20 cellular contexts compared by ENCODE assay signal in the genomic region with DNA sequence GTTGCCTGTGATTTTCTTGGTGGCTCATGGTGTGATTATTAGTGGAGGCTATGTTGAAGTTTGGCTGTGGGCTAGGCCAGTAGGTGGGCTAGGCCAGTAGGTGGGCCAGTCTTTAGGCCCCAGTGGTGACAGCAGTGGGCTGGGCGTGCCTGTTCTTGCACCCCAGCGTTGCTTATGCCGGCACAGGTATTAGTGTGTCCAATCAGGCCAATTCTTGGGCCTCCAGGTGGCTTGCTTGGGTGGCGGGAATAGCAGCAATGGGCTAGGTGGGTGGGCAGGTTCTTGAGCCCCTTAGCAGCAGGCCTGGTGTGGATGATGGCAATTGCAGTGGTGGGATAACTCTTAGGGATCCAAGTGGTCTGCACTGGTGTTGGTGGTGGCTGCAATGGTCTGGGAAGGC. TPM values are rescaled to one million over a fixed set of nuclear protein-coding genes. Genes with fewer than 3 reads are reported as not detected.
DNase-seq lines count a peak whose midpoint lies in the region; ATAC-seq and TF ChIP-seq lines count a peak whose summit lies in the region.
"Had no signal": no experiment of that assay in that cellular context is flagged by ENCODE, and none has a peak within 500 bp of the region (broad histone marks: within the 10 kb centered on the region; RNA-seq: fewer than 3 reads in every experiment).

No MANE protein-coding gene starts in this region.

- peaks cover 2% of the 10 kb centered on the region for H3K4me1 Mint-ChIP-seq in activated naive CD8-positive, alpha-beta T cell treated with anti-CD3 and anti-CD28 coated beads, Interleukin-2, amount 10 ng/mL, durations not matched to agents 7 days and 5 days
- peaks cover 10% of the 10 kb centered on the region for H3K4me1 Mint-ChIP-seq in activated naive CD8-positive, alpha-beta T cell treated with anti-CD3 and anti-CD28 coated beads for 36 hours
- H3K4me1 Mint-ChIP-seq in neural progenitor cell, result peaks cover 14% of the 10 kb centered on the region

- peaks cover 8% of the 10 kb centered on the region for H3K36me3 Mint-ChIP-seq in activated naive CD8-positive, alpha-beta T cell treated with anti-CD3 and anti-CD28 coated beads, Interleukin-2, amount 10 ng/mL, durations not matched to agents 7 days and 5 days
- H3K36me3 Mint-ChIP-seq in activated naive CD8-positive, alpha-beta T cell treated with anti-CD3 and anti-CD28 coated beads for 36 hours, result peaks cover 6% of the 10 kb centered on the region
- peaks cover 7% of the 10 kb centered on the region for H3K36me3 Mint-ChIP-seq in neural progenitor cell
- H3K36me3 Mint-ChIP-seq: CD8-positive, alpha-beta T cell had no signal

- no peak overlapping the region for H3K4me2 ChIP-seq in neural progenitor cell
- H3K4me2 ChIP-seq: A549; BLaER1 treated with 17β-estradiol and CSF1 and Interleukin-3, amounts not matched to agents 10 nM and 100 nM had no signal

- H3K27ac ChIP-seq in esophagus muscularis mucosa (replicated peaks in 1 of 4) (no peak overlapping the region), neural progenitor cell (no peak overlapping the region)
- H3K27ac ChIP-seq: 22Rv1; A549; BLaER1 treated with 17β-estradiol and CSF1 and Interleukin-3, amounts not matched to agents 10 nM and 100 nM; C4-2B had no signal

- H3K9me3 ChIP-seq in esophagus muscularis mucosa (peaks cover 0 to 22% (median 16%) of the 10 kb centered on the region in 4 donors), neural progenitor cell (ENCODE audit: low read depth) (peaks cover 9% of the 10 kb centered on the region)
- H3K9me3 ChIP-seq: A549, Caco-2 had no signal

- no peaks in the 10 kb centered on the region for H3K79me2 ChIP-seq in neural progenitor cell (ENCODE audit: low read depth)

- no peaks in the 10 kb centered on the region for H3K4me1 ChIP-seq in esophagus muscularis mucosa
- no peaks in the 10 kb centered on the region for H3K4me1 ChIP-seq in neural progenitor cell
- H3K4me1 ChIP-seq: A549; BLaER1 treated with 17β-estradiol and CSF1 and Interleukin-3, amounts not matched to agents 10 nM and 100 nM; Caco-2 had no signal

- TF ChIP-seq EP300 in esophagus muscularis mucosa (IDR thresholded peaks at IDR 0.05), result no peak

- intact Hi-C loops in esophagus muscularis mucosa (cut with DNase I), result no loop called here

- no peak for ATAC-seq in activated naive CD8-positive, alpha-beta T cell treated with anti-CD3 and anti-CD28 coated beads, Interleukin-2, amount 10 ng/mL, durations not matched to agents 7 days and 5 days (ENCODE audit: low read depth)
- ATAC-seq in GM21447 (IDR thresholded peaks at IDR 0.05; ENCODE audit: unreplicated experiment), result no peak
- no peak for ATAC-seq in esophagus mucosa
- ATAC-seq: A549; CD8-positive, alpha-beta T cell had no signal

- H3K9ac ChIP-seq in neural progenitor cell, result no peak overlapping the region
- H3K9ac ChIP-seq: BLaER1 treated with 17β-estradiol and CSF1 and Interleukin-3, amounts not matched to agents 10 nM and 100 nM had no signal

- H3K4me3 ChIP-seq in esophagus muscularis mucosa (no peak overlapping the region), neural progenitor cell (no peak overlapping the region)
- H3K4me3 ChIP-seq: A549; BLaER1 treated with 17β-estradiol and CSF1 and Interleukin-3, amounts not matched to agents 10 nM and 100 nM had no signal

- no peak for TF ChIP-seq POLR2A in esophagus muscularis mucosa (IDR thresholded peaks at IDR 0.05; ENCODE audit: low read depth)

- no peak for DNase-seq in activated naive CD8-positive, alpha-beta T cell treated with anti-CD3 and anti-CD28 coated beads, Interleukin-2, amount 10 ng/mL, durations not matched to agents 7 days and 5 days
- DNase-seq in activated naive CD8-positive, alpha-beta T cell treated with anti-CD3 and anti-CD28 coated beads for 36 hours, result no peak
- peak; percentile 68 for DNase-seq in esophagus muscularis mucosa (ENCODE audit: extremely low spot score)
- DNase-seq in neural progenitor cell (ENCODE audit: low spot score), result no peak
- no peak for DNase-seq in NCI-H446 (lab: John Stamatoyannopoulos, UW)
- DNase-seq: AML-193; Caco-2; Calu3; CD4-positive, alpha-beta T cell; CD8-positive, alpha-beta T cell; DMS79 treated with DMSO at 0.1 percent for 48 hours; GF-D8 had no signal

- H3K27me3 Mint-ChIP-seq in activated naive CD8-positive, alpha-beta T cell treated with anti-CD3 and anti-CD28 coated beads, Interleukin-2, amount 10 ng/mL, durations not matched to agents 7 days and 5 days, result peaks cover 7% of the 10 kb centered on the region
- H3K27me3 Mint-ChIP-seq in activated naive CD8-positive, alpha-beta T cell treated with anti-CD3 and anti-CD28 coated beads for 36 hours, result no peaks in the 10 kb centered on the region
- no peaks in the 10 kb centered on the region for H3K27me3 Mint-ChIP-seq in neural progenitor cell (ENCODE audit: insufficient read depth, low read depth)
- H3K27me3 Mint-ChIP-seq: CD4-positive, alpha-beta T cell had no signal

- 88% methylated on average over 4 of the region's 4 CpGs for WGBS in esophagus muscularis mucosa

- H3K4me3 Mint-ChIP-seq in activated naive CD8-positive, alpha-beta T cell treated with anti-CD3 and anti-CD28 coated beads, Interleukin-2, amount 10 ng/mL, durations not matched to agents 7 days and 5 days, result no peak overlapping the region
- H3K4me3 Mint-ChIP-seq in activated naive CD8-positive, alpha-beta T cell treated with anti-CD3 and anti-CD28 coated beads for 36 hours, result no peak overlapping the region
- H3K4me3 Mint-ChIP-seq in neural progenitor cell, result no peak overlapping the region
- H3K4me3 Mint-ChIP-seq: B cell; CD4-positive, alpha-beta T cell; CD8-positive, alpha-beta T cell had no signal

- H4K20me1 ChIP-seq in neural progenitor cell (ENCODE audit: low read depth), result no peaks in the 10 kb centered on the region
- H4K20me1 ChIP-seq: BLaER1 treated with 17β-estradiol and CSF1 and Interleukin-3, amounts not matched to agents 10 nM and 100 nM had no signal

- H3K27me3 ChIP-seq in esophagus muscularis mucosa (peaks cover 0 to 11% (median 0%) of the 10 kb centered on the region in 4 donors), neural progenitor cell (no peaks in the 10 kb centered on the region)
- H3K27me3 ChIP-seq: BLaER1 treated with 17β-estradiol and CSF1 and Interleukin-3, amounts not matched to agents 10 nM and 100 nM had no signal

- H3K36me3 ChIP-seq in esophagus muscularis mucosa (no peaks in the 10 kb centered on the region), neural progenitor cell (peaks cover 9% of the 10 kb centered on the region)
- H3K36me3 ChIP-seq: BLaER1 treated with 17β-estradiol and CSF1 and Interleukin-3, amounts not matched to agents 10 nM and 100 nM had no signal

- H3K9me3 Mint-ChIP-seq in activated naive CD8-positive, alpha-beta T cell treated with anti-CD3 and anti-CD28 coated beads, Interleukin-2, amount 10 ng/mL, durations not matched to agents 7 days and 5 days, result peaks cover 19% of the 10 kb centered on the region
- peaks cover 9% of the 10 kb centered on the region for H3K9me3 Mint-ChIP-seq in activated naive CD8-positive, alpha-beta T cell treated with anti-CD3 and anti-CD28 coated beads for 36 hours
- H3K9me3 Mint-ChIP-seq in neural progenitor cell, result peaks cover 39% of the 10 kb centered on the region

- TF ChIP-seq CTCF in esophagus muscularis mucosa (IDR thresholded peaks at IDR 0.05) (no peak), neural progenitor cell (IDR thresholded peaks at IDR 0.05) (no peak)

- H3K27ac Mint-ChIP-seq in activated naive CD8-positive, alpha-beta T cell treated with anti-CD3 and anti-CD28 coated beads, Interleukin-2, amount 10 ng/mL, durations not matched to agents 7 days and 5 days, result peak overlapping the region; percentile 20
- no peak overlapping the region for H3K27ac Mint-ChIP-seq in activated naive CD8-positive, alpha-beta T cell treated with anti-CD3 and anti-CD28 coated beads for 36 hours
- H3K27ac Mint-ChIP-seq in neural progenitor cell, result peak overlapping the region; percentile 11
- H3K27ac Mint-ChIP-seq: CD4-positive, alpha-beta T cell; CD8-positive, alpha-beta T cell had no signal

- H3F3A ChIP-seq in neural progenitor cell (ENCODE audit: low read depth), result no peaks in the 10 kb centered on the region

- no peak overlapping the region for H2AFZ ChIP-seq in neural progenitor cell (replicated peaks)

- POLR2A ChIA-PET in activated naive CD8-positive, alpha-beta T cell treated with anti-CD3 and anti-CD28 coated beads, Interleukin-2, amount 10 ng/mL, durations not matched to agents 7 days and 5 days (lab: Charles Lee), result no interaction called here

RNA-seq across cellular contexts. Expression of a gene that starts 22.9 kb away (rescaled TPM):
- not detected for total RNA-seq in activated naive CD8-positive, alpha-beta T cell treated with anti-CD3 and anti-CD28 coated beads, Interleukin-2, amount 10 ng/mL, durations not matched to agents 7 days and 5 days
- total RNA-seq in activated naive CD8-positive, alpha-beta T cell treated with anti-CD3 and anti-CD28 coated beads for 36 hours, result not detected
- not detected for total RNA-seq in esophagus muscularis mucosa
- 0.37 TPM in 1 of 2 replicates, not detected in the other for total RNA-seq in neural progenitor cell (ENCODE audit: low replicate concordance)
- not detected for total RNA-seq in esophagus mucosa
- total RNA-seq: A172; B cell; Caco-2; Calu3; CD4-positive, alpha-beta T cell; CD8-positive, alpha-beta T cell had no signal
